ENCODE assay signal across 37 cellular contexts in the genomic region with DNA sequence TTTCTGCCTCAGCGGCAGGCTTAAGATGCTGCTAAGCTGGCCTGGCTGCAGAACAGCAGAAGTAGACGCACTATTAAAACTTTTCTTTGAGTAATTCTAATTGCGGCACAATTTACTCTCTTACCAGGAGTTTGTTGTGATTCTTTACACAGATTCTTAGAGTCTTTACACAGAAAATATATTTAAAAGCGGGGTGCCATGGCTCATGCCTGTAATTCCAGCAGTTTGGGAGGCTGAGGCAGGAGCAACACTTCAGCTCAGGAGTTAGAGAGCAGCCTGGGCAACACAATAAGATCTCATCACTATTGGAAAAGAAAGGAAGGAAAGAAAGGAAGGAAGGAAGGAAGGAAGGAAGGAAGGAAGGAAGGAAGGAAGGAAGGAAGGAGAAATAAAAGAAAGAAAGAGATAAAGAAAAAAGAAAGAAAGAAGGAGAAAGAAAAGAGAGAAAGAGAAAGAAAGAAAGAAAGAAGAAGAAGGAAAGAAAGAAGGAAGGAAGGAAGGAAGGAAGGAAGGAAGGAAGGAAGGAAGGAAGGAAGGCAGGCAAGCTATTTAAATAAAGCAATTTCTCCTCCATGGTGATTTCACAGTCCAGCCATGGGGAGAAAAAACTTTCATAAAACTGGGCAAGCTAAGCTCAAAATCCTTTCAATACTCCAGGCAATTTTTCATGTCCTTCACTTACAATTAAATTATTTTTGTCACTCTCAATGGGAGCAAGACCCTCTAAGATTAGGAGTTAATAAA. TPM values are rescaled to one million over a fixed set of nuclear protein-coding genes. Genes with fewer than 3 reads are reported as not detected.
"Had no signal": no experiment of that assay in that cellular context is flagged by ENCODE, and none has a peak within 500 bp of the region (broad histone marks: within the 10 kb centered on the region; RNA-seq: fewer than 3 reads in every experiment).

No MANE protein-coding gene starts in this region.

- H3K36me3 Mint-ChIP-seq: activated CD4-positive, alpha-beta memory T cell treated with anti-CD3 and anti-CD28 coated beads for 36 hours; stimulated activated memory B cell treated with anti-CD40 and anti-IgM and Interleukin-4, amounts not matched to agents 10 μg/mL and 1 μg/mL and 100 μg/mL, for 72 hours had no signal

- FAIRE-seq: astrocyte, endothelial cell of umbilical vein, small intestine had no signal

- DNase-seq: activated CD4-positive, alpha-beta memory T cell treated with anti-CD3 and anti-CD28 coated beads for 36 hours; activated CD4-positive, alpha-beta T cell treated with anti-CD3 and anti-CD28 coated beads for 48 hours; activated CD8-positive, alpha-beta memory T cell treated with anti-CD3 and anti-CD28 coated beads, Interleukin-2, amount 50 U/mL, for 4 hours; activated effector memory CD4-positive, alpha-beta T cell treated with anti-CD3 and anti-CD28 coated beads, Interleukin-2, amount 50 U/mL, for 16 hours; activated naive CD4-positive, alpha-beta T cell treated with anti-CD3 and anti-CD28 coated beads, Interleukin-2, amount 50 U/mL, for 16 hours; activated T-cell treated with anti-CD3 and anti-CD28 coated beads, Interleukin-2, amount 50 U/mL, for 1 hour; amniotic stem cell; caudate nucleus; cortex of kidney; effector memory CD8-positive, alpha-beta T cell; foreskin fibroblast; head of caudate nucleus; left ventricle myocardium inferior; mucosa of descending colon; nephron progenitor cell; retina; sigmoid colon; small intestine; stimulated activated CD4-positive, alpha-beta T cell treated with anti-CD3 and anti-CD28 coated beads, Interleukin-1b, Interleukin-23, amount 100 ng/mL, for 48 hours; stimulated activated CD4-positive, alpha-beta T cell treated with anti-CD3 and anti-CD28 coated beads, Interleukin-4, amount 100 ng/mL, for 4 hours; stimulated activated CD8-positive, alpha-beta memory T cell treated with anti-CD3 and anti-CD28 coated beads, Interleukin-4, amount 100 ng/mL, for 48 hours; SW 1271; T-helper 9 cell; WERI-Rb-1 had no signal

- H3K27ac Mint-ChIP-seq: activated CD4-positive, alpha-beta memory T cell treated with anti-CD3 and anti-CD28 coated beads for 36 hours; activated T-helper 1 cell treated with anti-CD3 and anti-CD28 coated beads, Interleukin-12 subunit alpha, Interleukin-12 subunit beta, Interleukin-2, Interleukin-4 antibody, amounts not matched to agents 30 ng/mL and 10 ng/mL and 1 ng/mL, durations not matched to agents 14 hours and 24 hours and 36 hours; effector memory CD8-positive, alpha-beta T cell; stimulated activated memory B cell treated with anti-CD40 and anti-IgM and Interleukin-4, amounts not matched to agents 10 μg/mL and 1 μg/mL and 100 μg/mL, for 72 hours; T-helper 1 cell treated with Interleukin-12 subunit alpha and Interleukin-12 subunit beta and Interleukin-4 antibody, amounts not matched to agents 30 μg/mL and 1 μg/mL, for 36 hours had no signal

- H3K4me1 ChIP-seq: left ventricle myocardium inferior, prostate gland, sigmoid colon, suprapubic skin, tibial nerve had no signal

- ATAC-seq: activated CD4-positive, CD25-positive, alpha-beta regulatory T cell treated with anti-CD3 and anti-CD28 coated beads, Interleukin-2, amount 50 U/mL, for 24 hours; effector memory CD8-positive, alpha-beta T cell; esophagus mucosa; mucosa of descending colon; stimulated activated memory B cell treated with anti-CD40 and anti-IgM and Interleukin-4, amounts not matched to agents 10 μg/mL and 1 μg/mL and 100 μg/mL, for 72 hours had no signal

- H3K9me3 ChIP-seq: left ventricle myocardium inferior, mucosa of descending colon, neutrophil, prostate gland, sigmoid colon, suprapubic skin, tibial nerve had no signal

- H3K4me3 Mint-ChIP-seq: activated CD4-positive, alpha-beta memory T cell treated with anti-CD3 and anti-CD28 coated beads for 36 hours; activated T-helper 1 cell treated with anti-CD3 and anti-CD28 coated beads, Interleukin-12 subunit alpha, Interleukin-12 subunit beta, Interleukin-2, Interleukin-4 antibody, amounts not matched to agents 30 ng/mL and 10 ng/mL and 1 ng/mL, durations not matched to agents 14 hours and 24 hours and 36 hours; effector memory CD8-positive, alpha-beta T cell; nephron progenitor cell; stimulated activated memory B cell treated with anti-CD40 and anti-IgM and Interleukin-4, amounts not matched to agents 10 μg/mL and 1 μg/mL and 100 μg/mL, for 72 hours; T-helper 1 cell treated with Interleukin-12 subunit alpha and Interleukin-12 subunit beta and Interleukin-4 antibody, amounts not matched to agents 30 μg/mL and 1 μg/mL, for 36 hours had no signal

- H3K36me3 ChIP-seq: left ventricle myocardium inferior, neutrophil, prostate gland, sigmoid colon, suprapubic skin, tibial nerve, WERI-Rb-1 had no signal

- H3K27ac ChIP-seq: left ventricle myocardium inferior, neutrophil, prostate gland, sigmoid colon, suprapubic skin, tibial nerve, WERI-Rb-1 had no signal

- H3K9me3 Mint-ChIP-seq: activated CD4-positive, alpha-beta memory T cell treated with anti-CD3 and anti-CD28 coated beads for 36 hours; activated T-helper 1 cell treated with anti-CD3 and anti-CD28 coated beads, Interleukin-12 subunit alpha, Interleukin-12 subunit beta, Interleukin-2, Interleukin-4 antibody, amounts not matched to agents 30 ng/mL and 10 ng/mL and 1 ng/mL, durations not matched to agents 14 hours and 24 hours and 36 hours; effector memory CD8-positive, alpha-beta T cell had no signal

- H3K27me3 ChIP-seq: neutrophil, sigmoid colon, suprapubic skin, tibial nerve had no signal

- H3K4me3 ChIP-seq: left ventricle myocardium inferior, lung, mucosa of descending colon, prostate gland, sigmoid colon, suprapubic skin, tibial nerve had no signal

RNA-seq across cellular contexts. Expression of gene DCDC2, which starts 23.8 kb away (rescaled TPM):
- total RNA-seq: activated T-helper 1 cell treated with anti-CD3 and anti-CD28 coated beads, Interleukin-12 subunit alpha, Interleukin-12 subunit beta, Interleukin-2, Interleukin-4 antibody, amounts not matched to agents 30 ng/mL and 10 ng/mL and 1 ng/mL, durations not matched to agents 14 hours and 24 hours and 36 hours; endothelial cell of umbilical vein; esophagus mucosa; left ventricle myocardium inferior; mesenteric fat pad; tibial nerve had no signal
- polyA plus RNA-seq: endothelial cell of umbilical vein had no signal
